ENCODE assay signal across 8 cellular contexts in genomic region chr3:194688207-194688711, GRCh38. TPM values are rescaled to one million over a fixed set of nuclear protein-coding genes. Genes with fewer than 3 reads are reported as not detected.
DNase-seq lines count a peak whose midpoint lies in the region; ATAC-seq and TF ChIP-seq lines count a peak whose summit lies in the region.

No MANE protein-coding gene starts in this region.

- peak overlapping the region in 1 of 2 donors; percentile 8 for H3K27ac Mint-ChIP-seq in stimulated activated naive CD8-positive, alpha-beta T cell treated with anti-CD3 and anti-CD28 coated beads, Interleukin-15, amount 100 ng/mL, for 72 hours

- DNase-seq in activated effector memory CD4-positive, alpha-beta T cell treated with anti-CD3 and anti-CD28 coated beads, Interleukin-2, amount 50 U/mL, for 16 hours = peak; percentile 75
- DNase-seq in activated effector memory CD4-positive, alpha-beta T cell treated with Interleukin-2 at 50 U/mL for 16 hours = no peak
- DNase-seq in adrenal gland = peak in 3 of 7 donors; percentile 27 to 62 (median 33)
- DNase-seq in iPS-NIHi7 (ENCODE audit: extremely low spot score) = peak; percentile 70
- DNase-seq in stimulated activated naive CD8-positive, alpha-beta T cell treated with anti-CD3 and anti-CD28 coated beads, Interleukin-15, amount 100 ng/mL, for 72 hours = peak in 1 of 2 donors; percentile 50
- DNase-seq in OCI-M2 (lab: John Stamatoyannopoulos, UW; ENCODE audit: unreplicated experiment) = no peak
- DNase-seq in NCI-H1694 (lab: John Stamatoyannopoulos, UW) = no peak

- H3K27ac ChIP-seq in HUES6 (ENCODE audit: low read depth, low read length) (peak overlapping the region; percentile 55; the same call in 1 of the 2 replicates), adrenal gland (peak overlapping the region in 4 of 5 donors; percentile 30 to 92 (median 67))

- 40 to 43% (median 42%) methylated on average over 10 to 16 of the region's 16 CpGs for WGBS in adrenal gland, 4 donors

- ATAC-seq in stimulated activated naive CD8-positive, alpha-beta T cell treated with anti-CD3 and anti-CD28 coated beads, Interleukin-15, amount 100 ng/mL, for 72 hours = peak; percentile 45

- peak overlapping the region; percentile 88 to 93 for H3K4me3 Mint-ChIP-seq in stimulated activated naive CD8-positive, alpha-beta T cell treated with anti-CD3 and anti-CD28 coated beads, Interleukin-15, amount 100 ng/mL, for 72 hours

- H3K9me3 Mint-ChIP-seq in stimulated activated naive CD8-positive, alpha-beta T cell treated with anti-CD3 and anti-CD28 coated beads, Interleukin-15, amount 100 ng/mL, for 72 hours = no peaks in the 10 kb centered on the region

- H3K4me3 ChIP-seq in HUES6 (ENCODE audit: low read depth, low read length) (peak overlapping the region; percentile 74), adrenal gland (peak overlapping the region in 2 of 4 donors; percentile 22 to 62)

- peaks cover 51% of the 10 kb centered on the region for H3K27me3 Mint-ChIP-seq in stimulated activated naive CD8-positive, alpha-beta T cell treated with anti-CD3 and anti-CD28 coated beads, Interleukin-15, amount 100 ng/mL, for 72 hours

- peaks cover 74% of the 10 kb centered on the region for H3K4me1 Mint-ChIP-seq in stimulated activated naive CD8-positive, alpha-beta T cell treated with anti-CD3 and anti-CD28 coated beads, Interleukin-15, amount 100 ng/mL, for 72 hours

- no peaks in the 10 kb centered on the region for H3K9me3 ChIP-seq in HUES6 (ENCODE audit: control insufficient read depth, insufficient read depth, low read depth, low read length)
- H3K9me3 ChIP-seq in adrenal gland (replicated peaks in 1 of 3) = no peaks in the 10 kb centered on the region

- H3K9ac ChIP-seq in HUES6 (ENCODE audit: low read length) = peak overlapping the region; percentile 75

- intact Hi-C loops in adrenal gland (cut with DNase I) = loop anchor here (5.0 to 10.0 kb wide), 2 partner anchors 419 to 837 kb away; no protein-coding TSS in a partner anchor

- H3K27me3 ChIP-seq in HUES6 (ENCODE audit: control insufficient read depth, insufficient read depth, low read length) (peaks cover 35% of the 10 kb centered on the region), adrenal gland (peaks cover 10% of the 10 kb centered on the region)

- TF ChIP-seq CTCF in adrenal gland (IDR thresholded peaks at IDR 0.05) = no peak

- TF ChIP-seq POLR2A in adrenal gland (IDR thresholded peaks at IDR 0.05) = no peak

- no peaks in the 10 kb centered on the region for H3K36me3 ChIP-seq in HUES6 (ENCODE audit: control insufficient read depth, insufficient read depth, low read length)
- H3K36me3 ChIP-seq in adrenal gland (replicated peaks in 1 of 2) = no peaks in the 10 kb centered on the region

- H3K4me1 ChIP-seq in HUES6 (ENCODE audit: control insufficient read depth, insufficient read depth, low read length) = peaks cover 21% of the 10 kb centered on the region
- H3K4me1 ChIP-seq in adrenal gland (replicated peaks in 1 of 2) = peaks cover 19 to 27% of the 10 kb centered on the region in 2 donors

RNA-seq across cellular contexts. Expression of gene FAM43A, which starts 2.6 kb away (rescaled TPM):
- 10 to 100 TPM in 4 of 8 donors, 1 to 10 TPM in 4; 5.6 to 18.7 (median 9.0) TPM for total RNA-seq in adrenal gland
- 1 to 10 TPM in 2 of 3 donors, under 1 TPM in 1; 0.99 to 8.3 (median 6.4) TPM for polyA plus RNA-seq in adrenal gland

RNA-seq across cellular contexts. Expression of gene LSG1, which starts 16.3 kb away (rescaled TPM):
- 10 to 100 TPM; 12.5 to 30.8 (median 21.8) TPM for total RNA-seq in adrenal gland
- 10 to 100 TPM; 16.2 to 46.1 (median 31.6) TPM for polyA plus RNA-seq in adrenal gland

RNA-seq across cellular contexts. Expression of gene TMEM44, which starts 55.0 kb away (rescaled TPM):
- 1 to 10 TPM; 3.1 to 9.5 (median 6.7) TPM for total RNA-seq in adrenal gland
- 10 to 100 TPM in 2 of 3 donors, 1 to 10 TPM in 1; 1.3 to 20.4 (median 15.6) TPM for polyA plus RNA-seq in adrenal gland

Comparison
In these comparisons a context has a peak if more than half of its experiments do, and no peak if none do; other contexts are left out.
1. DNase-seq: peak in activated effector memory CD4-positive, alpha-beta T cell treated with anti-CD3 and anti-CD28 coated beads, Interleukin-2, amount 50 U/mL, for 16 hours (single experiment) and iPS-NIHi7 (single experiment); none in activated effector memory CD4-positive, alpha-beta T cell treated with Interleukin-2 at 50 U/mL for 16 hours (single experiment), OCI-M2 (single experiment) and NCI-H1694 (single experiment).